Comparison of ENCODE assay signal across 9 cellular contexts in genomic region chr14:73634333-73634833, GRCh38. TPM values are rescaled to one million over a fixed set of nuclear protein-coding genes. Genes with fewer than 3 reads are reported as not detected.
DNase-seq lines count a peak whose midpoint lies in the region; ATAC-seq, FAIRE-seq and TF ChIP-seq lines count a peak whose summit lies in the region.
"Had no signal": no experiment of that assay in that cellular context is flagged by ENCODE, and none has a peak within 500 bp of the region (broad histone marks: within the 10 kb centered on the region; RNA-seq: fewer than 3 reads in every experiment).

No MANE protein-coding gene starts in this region.

- H3K9me3 ChIP-seq in DOHH2 (ENCODE audit: control insufficient read depth, insufficient read depth, low read length) (no peaks in the 10 kb centered on the region), body of pancreas (no peaks in the 10 kb centered on the region), smooth muscle cell (replicated peaks; ENCODE audit: low read depth) (no peaks in the 10 kb centered on the region)

- H3K36me3 ChIP-seq in DOHH2 (ENCODE audit: control insufficient read depth, low read length) (no peaks in the 10 kb centered on the region), body of pancreas (replicated peaks in 1 of 2; ENCODE audit: insufficient read depth in 1 of 2, low read depth in 2 of 2) (no peaks in the 10 kb centered on the region), smooth muscle cell (ENCODE audit: low read depth) (no peaks in the 10 kb centered on the region)

- H3K79me2 ChIP-seq in DOHH2 (ENCODE audit: control insufficient read depth, low read length) (no peaks in the 10 kb centered on the region), smooth muscle cell (ENCODE audit: low read depth) (no peaks in the 10 kb centered on the region)

- H3K9me2 ChIP-seq in DOHH2 (replicated peaks; ENCODE audit: control insufficient read depth, low read length), result no peaks in the 10 kb centered on the region

- H3K4me1 ChIP-seq in DOHH2 (ENCODE audit: control insufficient read depth, low read length) (peaks cover 15% of the 10 kb centered on the region), body of pancreas (peaks cover 16% of the 10 kb centered on the region), smooth muscle cell (ENCODE audit: low read depth) (peaks cover 9% of the 10 kb centered on the region)

- no peak overlapping the region for H3K9ac ChIP-seq in smooth muscle cell (ENCODE audit: low read depth)

- FAIRE-seq in RCC 7860 (lab: Jason Lieb, UNC), result no peak
- FAIRE-seq: K562 had no signal

- peak overlapping the region; percentile 61; the same call in 1 of the 2 replicates for H3K4me3 ChIP-seq in DOHH2 (ENCODE audit: low read length)
- peak overlapping the region; percentile 2 to 67 for H3K4me3 ChIP-seq in body of pancreas
- peak overlapping the region; percentile 68 for H3K4me3 ChIP-seq in smooth muscle cell
- H3K4me3 ChIP-seq: K562 had no signal

- H4K20me1 ChIP-seq in DOHH2 (ENCODE audit: control insufficient read depth, insufficient read depth, low read depth, low read length) (no peaks in the 10 kb centered on the region), smooth muscle cell (ENCODE audit: low read depth) (no peaks in the 10 kb centered on the region)

- peaks cover 32% of the 10 kb centered on the region for H3K27me3 ChIP-seq in DOHH2 (ENCODE audit: control insufficient read depth, low read length)
- H3K27me3 ChIP-seq in body of pancreas, result no peaks in the 10 kb centered on the region
- peaks cover 27% of the 10 kb centered on the region for H3K27me3 ChIP-seq in smooth muscle cell (ENCODE audit: low read depth)

- H3F3A ChIP-seq in DOHH2 (ENCODE audit: control insufficient read depth, insufficient read depth), result no peaks in the 10 kb centered on the region
- no peaks in the 10 kb centered on the region for H3F3A ChIP-seq in smooth muscle cell (ENCODE audit: low read depth)

- WGBS in body of pancreas, 2 donors, result 11 to 38% methylated on average over 5 to 28 of the region's 31 CpGs
- 8% methylated on average over 31 of the region's 31 CpGs for whole genome bisulfite sequencing in smooth muscle cell (ENCODE audit: low lambda C conversion rate)

- no peak for TF ChIP-seq CTCF in DOHH2 (IDR thresholded peaks at IDR 0.05; ENCODE audit: low read depth, low read length, poor library complexity, severe bottlenecking)
- TF ChIP-seq CTCF in body of pancreas (IDR thresholded peaks at IDR 0.05), result peak in 4 of 7 experiments; percentile 18 to 48 (median 27)
- no peak for TF ChIP-seq CTCF in smooth muscle cell (IDR thresholded peaks at IDR 0.05; ENCODE audit: borderline replicate concordance, insufficient read depth, poor library complexity, severe bottlenecking)

- ATAC-seq in body of pancreas, result peak; percentile 77

- peak overlapping the region; percentile 66 for H3K4me2 ChIP-seq in DOHH2 (ENCODE audit: low read length)
- H3K4me2 ChIP-seq in smooth muscle cell, result peak overlapping the region; percentile 100

- peak overlapping the region; percentile 100 for H2AFZ ChIP-seq in smooth muscle cell (ENCODE audit: low read depth)

- intact Hi-C loops in body of pancreas (cut with DNase I), result loop anchor here (10.0 kb wide), 1 partner anchor 120 kb away; no protein-coding TSS in a partner anchor

- TF ChIP-seq POLR2A in body of pancreas (IDR thresholded peaks at IDR 0.05), result no peak

- DNase-seq in NCI-H1105 (lab: John Stamatoyannopoulos, UW) (peak; percentile 13), body of pancreas (peak in 3 of 4 donors; percentile 32 to 69 (median 46)), inferior parietal cortex (ENCODE audit: extremely low spot score) (peak; percentile 34), smooth muscle cell (lab: John Stamatoyannopoulos, UW; ENCODE audit: unreplicated experiment) (no peak), SW 1271 (lab: John Stamatoyannopoulos, UW) (no peak), GM19240 (ENCODE audit: insufficient read length, low spot score) (no peak), RCC 7860 (ENCODE audit: low spot score) (no peak)

- H3K27ac ChIP-seq in DOHH2 (ENCODE audit: low read depth, low read length) (no peak overlapping the region), body of pancreas (peak overlapping the region in 3 of 4 donors; percentile 8 to 61 (median 39)), smooth muscle cell (ENCODE audit: low read depth) (no peak overlapping the region)

RNA-seq across cellular contexts. Expression of gene DNAL1, which starts 10.4 kb away (rescaled TPM):
- total RNA-seq in body of pancreas, result 1 to 10 TPM; 2.6 to 7.3 TPM
- total RNA-seq in smooth muscle cell, result 10.4 and 32.7 TPM in 2 replicates
- polyA plus RNA-seq in smooth muscle cell, result 12.2 and 12.6 TPM in 2 replicates

RNA-seq across cellular contexts. Expression of gene ACOT6, which starts 22.1 kb away (rescaled TPM):
- total RNA-seq in body of pancreas, result not detected
- not detected in 2 replicates for total RNA-seq in smooth muscle cell
- polyA plus RNA-seq in smooth muscle cell, result 0.21 TPM in 1 of 2 replicates, not detected in the other
- total RNA-seq: K562 had no signal
- polyA plus RNA-seq: K562 had no signal

RNA-seq across cellular contexts. Expression of gene ACOT4, which starts 42.7 kb away (rescaled TPM):
- total RNA-seq in body of pancreas, result 1 to 10 TPM; 3.1 to 4.0 TPM
- total RNA-seq in smooth muscle cell, result 0.54 and 0.94 TPM in 2 replicates
- 0.52 and 1.0 TPM in 2 replicates for polyA plus RNA-seq in smooth muscle cell
- total RNA-seq: K562 had no signal
- polyA plus RNA-seq: K562 had no signal

Comparison
In these comparisons a context has a peak if more than half of its experiments do, and no peak if none do; other contexts are left out.
1. H3K27ac ChIP-seq: peak in body of pancreas (3 of 4); none in DOHH2 (single experiment) and smooth muscle cell (single experiment).
2. CTCF ChIP-seq: peak in body of pancreas (4 of 7); none in DOHH2 (single experiment) and smooth muscle cell (single experiment).
3. DNase-seq: peak in NCI-H1105 (single experiment), body of pancreas (3 of 4) and inferior parietal cortex (single experiment); none in smooth muscle cell (single experiment), SW 1271 (0 of 2), GM19240 (single experiment) and RCC 7860 (single experiment).
4. Peak in every context shown above with its lines, with median percentiles within 50 percentile points of each other: H3K4me3 ChIP-seq.